In the genomic region with DNA sequence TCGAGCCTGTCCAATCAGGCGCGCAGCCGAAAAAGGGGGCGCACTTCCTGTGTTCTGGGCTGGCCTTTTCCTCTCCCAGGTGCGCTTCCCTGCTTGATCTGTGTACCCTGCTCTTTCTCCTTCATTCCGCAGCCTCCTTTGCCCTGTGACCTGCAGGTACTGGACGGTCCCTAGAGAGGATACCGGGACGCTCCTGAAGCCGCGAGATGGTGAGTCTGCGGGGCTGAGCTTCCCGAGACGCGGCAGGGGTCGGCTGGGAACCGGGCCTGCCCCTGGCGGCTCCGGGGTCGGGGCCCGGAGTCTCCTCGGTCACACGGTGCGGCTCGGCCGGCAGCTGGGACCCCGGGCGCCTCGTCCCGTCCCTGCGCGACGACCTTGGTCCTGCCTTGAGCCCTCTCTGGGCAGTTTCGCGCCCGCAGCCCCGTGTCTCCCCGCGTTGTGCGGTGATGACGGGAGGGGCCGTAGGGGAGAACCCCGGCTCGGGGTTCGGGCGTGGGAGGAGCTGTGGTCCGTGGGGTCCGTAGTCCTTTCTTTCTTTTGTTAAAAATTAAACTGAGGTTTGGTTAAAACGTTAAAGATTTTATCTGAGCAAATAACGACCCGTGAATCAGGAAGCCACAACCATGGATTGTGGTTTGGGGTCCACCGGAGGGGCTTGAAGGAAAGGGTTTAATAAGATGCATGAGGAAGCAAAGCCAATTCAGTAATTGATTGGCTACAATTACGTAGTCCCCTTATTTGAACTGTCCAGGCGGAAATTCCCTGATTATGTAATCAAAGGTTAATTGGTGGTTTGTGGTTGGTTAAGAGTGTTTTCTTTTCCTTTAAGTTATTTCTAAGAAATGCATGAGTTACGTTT, we compare ENCODE assay signal across 8 cellular contexts.
DNase-seq lines count a peak whose midpoint lies in the region; ATAC-seq and TF ChIP-seq lines count a peak whose summit lies in the region.

No MANE protein-coding gene starts in this region.

- H3K27me3 Mint-ChIP-seq in MCF 10A (ENCODE audit: insufficient read depth, unreplicated experiment) = no peaks in the 10 kb centered on the region

- H3K9me2 ChIP-seq in DOHH2 (replicated peaks; ENCODE audit: control insufficient read depth, low read length) = no peaks in the 10 kb centered on the region

- no peak overlapping the region for H3K27ac ChIP-seq in DOHH2 (ENCODE audit: low read depth, low read length)
- H3K27ac ChIP-seq in WERI-Rb-1 = no peak overlapping the region

- peaks cover 19% of the 10 kb centered on the region for H3K36me3 Mint-ChIP-seq in MCF 10A (ENCODE audit: insufficient read depth, unreplicated experiment)

- H3K4me2 ChIP-seq in DOHH2 (ENCODE audit: low read length) = peak overlapping the region; percentile 64

- BruUV-seq in MCF 10A (replicated peaks; lab: Mats Ljungman, UMichigan) = TSS peak; percentile 66

- DNase-seq in HK-2 (ENCODE audit: unreplicated experiment) = peak; percentile 49
- DNase-seq in WERI-Rb-1 = peak; percentile 92
- DNase-seq in MCF 10A (ENCODE audit: unreplicated experiment) = peak; percentile 89
- peak; percentile 67 for DNase-seq in kidney glomerular epithelial cell (lab: John Stamatoyannopoulos, UW)
- DNase-seq in stimulated activated CD4-positive, alpha-beta T cell treated with anti-CD3 and anti-CD28 coated beads, Interleukin-1b, Interleukin-23, amount 100 ng/mL, for 4 hours (ENCODE audit: low read depth in 2 of 2) = peak; percentile 83 to 87
- DNase-seq in iPS-NIHi7 (ENCODE audit: extremely low spot score) = no peak

- CTCF ChIA-PET in MCF 10A (lab: Yijun Ruan, JAX) = interaction anchor here (0.6 to 1.4 kb wide), 5 partner anchors 8 to 315 kb away, joined by 3 to 7 read pairs (median 4); partner anchors contain the start of gene ARMC5

- H3K4me1 Mint-ChIP-seq in MCF 10A (ENCODE audit: insufficient read depth, unreplicated experiment) = peaks cover 11% of the 10 kb centered on the region

- intact Hi-C loops in MCF 10A (cut with micrococcal nuclease) = no loop called here

- H3K36me3 ChIP-seq in DOHH2 (ENCODE audit: control insufficient read depth, low read length) (peaks cover 34% of the 10 kb centered on the region), WERI-Rb-1 (peaks cover 18% of the 10 kb centered on the region)

- no peaks in the 10 kb centered on the region for H3F3A ChIP-seq in DOHH2 (ENCODE audit: control insufficient read depth, insufficient read depth)

- POLR2A ChIA-PET in MCF 10A (lab: Yijun Ruan, JAX) = interaction anchor here (0.6 to 4.9 kb wide), 6 partner anchors 13 to 895 kb away, joined by 3 to 27 read pairs (median 4); partner anchors contain the start of genes ARMC5 and RUSF1

- H3K9me3 ChIP-seq in DOHH2 (ENCODE audit: control insufficient read depth, insufficient read depth, low read length) = no peaks in the 10 kb centered on the region
- no peaks in the 10 kb centered on the region for H3K9me3 ChIP-seq in WERI-Rb-1 (ENCODE audit: severe bottlenecking)

- H4K20me1 ChIP-seq in DOHH2 (ENCODE audit: control insufficient read depth, insufficient read depth, low read depth, low read length) = 0 out of 2 replicates have a peak, but pooled peaks cover 5% of the 10 kb centered on the region

- H3K4me3 Mint-ChIP-seq in MCF 10A (ENCODE audit: unreplicated experiment) = peak overlapping the region; percentile 87

- peak overlapping the region; percentile 90 for H3K27ac Mint-ChIP-seq in MCF 10A (ENCODE audit: low read depth, unreplicated experiment)

- H3K9me3 Mint-ChIP-seq in MCF 10A (ENCODE audit: unreplicated experiment) = no peaks in the 10 kb centered on the region

- H3K4me1 ChIP-seq in DOHH2 (ENCODE audit: control insufficient read depth, low read length) = peaks cover 19% of the 10 kb centered on the region

- TF ChIP-seq CTCF in DOHH2 (IDR thresholded peaks at IDR 0.05; ENCODE audit: low read depth, low read length, poor library complexity, severe bottlenecking) = peak; percentile 17
- TF ChIP-seq CTCF in WERI-Rb-1 (IDR thresholded peaks at IDR 0.05; ENCODE audit: low read depth, low read length) = peak; percentile 41; the same call in 1 of the 2 replicates
- TF ChIP-seq CTCF in MCF 10A (IDR thresholded peaks at IDR 0.05; ENCODE audit: unreplicated experiment) = no peak

- H3K4me3 ChIP-seq in DOHH2 (ENCODE audit: low read length) (peak overlapping the region; percentile 77), WERI-Rb-1 (ENCODE audit: low read depth, low read length) (peak overlapping the region; percentile 98)

- peaks cover 25% of the 10 kb centered on the region for H3K79me2 ChIP-seq in DOHH2 (ENCODE audit: control insufficient read depth, low read length)

- H3K27me3 ChIP-seq in DOHH2 (ENCODE audit: control insufficient read depth, low read length) = no peaks in the 10 kb centered on the region
- H3K27me3 ChIP-seq in WERI-Rb-1 (ENCODE audit: insufficient read depth, low read depth, severe bottlenecking) = peaks cover 3% of the 10 kb centered on the region

- peak; percentile 28 for ATAC-seq in GM19468 (IDR thresholded peaks at IDR 0.05; ENCODE audit: extremely low read depth, unreplicated experiment)
